9 cellular contexts compared by ENCODE assay signal in the genomic region with DNA sequence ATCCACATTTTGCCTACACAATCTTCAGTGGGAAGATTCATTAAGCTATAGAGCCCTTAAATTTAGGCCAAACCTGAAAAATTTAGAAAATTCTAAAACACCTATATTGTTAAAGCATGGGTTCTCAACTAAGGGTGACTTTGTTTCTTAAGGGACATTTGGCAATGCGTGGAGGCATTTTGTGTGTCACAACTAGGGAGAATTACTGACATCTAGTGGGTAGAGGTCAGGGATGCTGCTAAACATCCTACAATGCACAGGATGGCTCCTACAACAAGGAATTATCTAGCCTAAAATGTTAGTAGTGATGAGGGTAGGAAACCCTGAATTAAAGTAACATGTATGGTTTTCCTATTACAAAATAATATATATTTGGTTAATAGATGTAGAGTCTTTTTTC. TPM values are rescaled to one million over a fixed set of nuclear protein-coding genes. Genes with fewer than 3 reads are reported as not detected.
DNase-seq lines count a peak whose midpoint lies in the region; ATAC-seq and TF ChIP-seq lines count a peak whose summit lies in the region.
"Had no signal": no experiment of that assay in that cellular context is flagged by ENCODE, and none has a peak within 500 bp of the region (broad histone marks: within the 10 kb centered on the region; RNA-seq: fewer than 3 reads in every experiment).

No MANE protein-coding gene starts in this region.

- no peaks in the 10 kb centered on the region for H3F3A ChIP-seq in Loucy (ENCODE audit: low read depth)

- no peaks in the 10 kb centered on the region for H3K36me3 ChIP-seq in Loucy (ENCODE audit: insufficient read depth, low read length)

- H3K9me3 Mint-ChIP-seq in CD14-positive monocyte: no peaks in the 10 kb centered on the region

- H3K9ac ChIP-seq in Loucy (ENCODE audit: low read depth, low read length, poor library complexity, severe bottlenecking): no peak overlapping the region

- peaks cover 4% of the 10 kb centered on the region for H4K20me1 ChIP-seq in Loucy (ENCODE audit: insufficient read depth, low read length, poor library complexity, severe bottlenecking)

- peak; percentile 13 for TF ChIP-seq CTCF in GM10266 (IDR thresholded peaks at IDR 0.05; ENCODE audit: control insufficient read depth, insufficient read depth, low read depth, missing control alignments)
- peak; percentile 73 for TF ChIP-seq CTCF in Loucy (conservative IDR thresholded peaks at IDR 0.05; ENCODE audit: low read length)
- peak; percentile 2 for TF ChIP-seq CTCF in choroid plexus epithelial cell (conservative IDR thresholded peaks at IDR 0.05; ENCODE audit: low read depth, low read length)
- TF ChIP-seq CTCF in CD14-positive monocyte (IDR thresholded peaks at IDR 0.05): no peak

- no peaks in the 10 kb centered on the region for H3K9me2 ChIP-seq in Loucy (replicated peaks; ENCODE audit: low read depth, low read length)

- peaks cover 3% of the 10 kb centered on the region in 2 donors for H3K36me3 Mint-ChIP-seq in CD14-positive monocyte

- H2AFZ ChIP-seq in Loucy (ENCODE audit: low read length): no peak overlapping the region

- H3K4me3 Mint-ChIP-seq in CD14-positive monocyte: no peak overlapping the region

- peaks cover 14% of the 10 kb centered on the region for H3K4me1 ChIP-seq in Loucy (ENCODE audit: insufficient read depth, low read length, poor library complexity, severe bottlenecking)

- no peaks in the 10 kb centered on the region for H3K9me3 ChIP-seq in Loucy (ENCODE audit: insufficient read depth, low read depth, low read length)

- no peaks in the 10 kb centered on the region for H3K27me3 Mint-ChIP-seq in CD14-positive monocyte (ENCODE audit: low read depth in 3 of 3)

- no peak overlapping the region for H3K4me2 ChIP-seq in Loucy (ENCODE audit: low read depth, low read length, poor library complexity, severe bottlenecking)

- H3K4me3 ChIP-seq in Loucy (ENCODE audit: low read length, poor library complexity, severe bottlenecking): no peak overlapping the region
- H3K4me3 ChIP-seq in choroid plexus epithelial cell (ENCODE audit: low read depth, low read length): no peak overlapping the region

- ATAC-seq in GM21381 (IDR thresholded peaks at IDR 0.05; ENCODE audit: unreplicated experiment): no peak

- H3K4me1 Mint-ChIP-seq in CD14-positive monocyte: no peaks in the 10 kb centered on the region

- H3K27ac Mint-ChIP-seq in CD14-positive monocyte: no peak overlapping the region

- H3K27me3 ChIP-seq in Loucy (ENCODE audit: insufficient read depth, low read length, poor library complexity, severe bottlenecking): no peaks in the 10 kb centered on the region

- H3K79me2 ChIP-seq in Loucy (ENCODE audit: insufficient read depth, low read length): peaks cover 68% of the 10 kb centered on the region

- intact Hi-C loops in CD14-positive monocyte (cut with micrococcal nuclease): no loop called here

- no peak for DNase-seq in GM10266 (ENCODE audit: extremely low spot score)
- DNase-seq in choroid plexus epithelial cell (ENCODE audit: low read depth): peak; percentile 12
- DNase-seq in myocyte (ENCODE audit: low read depth): peak; percentile 13
- DNase-seq in COLO668 (lab: John Stamatoyannopoulos, UW; ENCODE audit: unreplicated experiment): no peak
- DNase-seq in CD14-positive monocyte (ENCODE audit: low spot score): no peak
- no peak for DNase-seq in OCI-M2 (lab: John Stamatoyannopoulos, UW; ENCODE audit: unreplicated experiment)
- DNase-seq: activated CD8-positive, alpha-beta memory T cell treated with anti-CD3 and anti-CD28 coated beads, Interleukin-2, amount 50 U/mL, for 48 hours had no signal

RNA-seq across cellular contexts. Expression of a gene that starts 55.8 kb away (rescaled TPM):
- total RNA-seq in myocyte: 73.0 and 76.0 TPM in 2 replicates
- polyA plus RNA-seq in myocyte (2012): 20.7 TPM
- polyA plus RNA-seq in CD14-positive monocyte: 10 to 100 TPM; 21.0 to 35.3 TPM

Comparison
In these comparisons a context has a peak if more than half of its experiments do, and no peak if none do; other contexts are left out.
1. DNase-seq: peak in choroid plexus epithelial cell (single experiment) and myocyte (single experiment); none in GM10266 (single experiment), COLO668 (single experiment), CD14-positive monocyte (single experiment) and OCI-M2 (single experiment).